29 cellular contexts compared by ENCODE assay signal in the genomic region with DNA sequence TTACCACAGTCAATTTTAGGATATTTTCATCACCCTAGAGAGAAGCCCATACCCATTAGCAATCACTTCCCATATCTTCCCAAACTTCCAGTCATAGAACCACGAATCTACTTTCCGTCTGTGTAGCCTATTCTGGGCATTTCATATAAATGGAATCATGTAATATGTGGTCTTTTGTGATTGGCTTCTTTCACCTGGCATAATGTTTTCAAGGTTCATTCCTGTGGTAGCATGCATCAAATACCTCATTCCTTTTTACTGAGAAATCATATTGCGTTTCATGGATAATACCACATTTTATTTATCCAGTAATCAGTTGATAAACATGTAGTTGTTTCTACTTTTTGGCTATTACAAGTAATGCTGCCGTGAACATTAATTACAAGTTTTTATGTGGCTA. TPM values are rescaled to one million over a fixed set of nuclear protein-coding genes. Genes with fewer than 3 reads are reported as not detected.
DNase-seq lines count a peak whose midpoint lies in the region; ATAC-seq, FAIRE-seq and TF ChIP-seq lines count a peak whose summit lies in the region.
"Had no signal": no experiment of that assay in that cellular context is flagged by ENCODE, and none has a peak within 500 bp of the region (broad histone marks: within the 10 kb centered on the region; RNA-seq: fewer than 3 reads in every experiment).

No MANE protein-coding gene starts in this region.

- peak overlapping the region; percentile 89 for H3K27ac Mint-ChIP-seq in osteocyte (ENCODE audit: unreplicated experiment)
- H3K27ac Mint-ChIP-seq in CD8-positive, alpha-beta T cell: no peak overlapping the region
- no peak overlapping the region for H3K27ac Mint-ChIP-seq in CD8-positive, alpha-beta memory T cell
- H3K27ac Mint-ChIP-seq: activated CD8-positive, alpha-beta T cell treated with anti-CD3 and anti-CD28 coated beads for 36 hours; activated naive CD4-positive, alpha-beta T cell treated with anti-CD3 and anti-CD28 coated beads, Interleukin-2, amount 50 U/mL, for 72 hours; activated T-helper 2 cell treated with anti-CD3 and anti-CD28 coated beads, Interferon-gamma antibody, Interleukin-2, Interleukin-4, amounts not matched to agents 10 μg/mL and 5 μg/mL and 100 μg/mL, durations not matched to agents 14 hours and 24 hours and 36 hours; T-helper 17 cell had no signal

- CTCF ChIA-PET in CD8-positive, alpha-beta T cell (lab: Charles Lee): interaction anchor here (0.7 kb wide), 1 partner anchor 418 kb away, joined by 3 read pairs; no protein-coding TSS in a partner anchor
- CTCF ChIA-PET in CD8-positive, alpha-beta memory T cell (lab: Charles Lee): no interaction called here

- peaks cover 62% of the 10 kb centered on the region for H3K4me1 Mint-ChIP-seq in osteocyte (ENCODE audit: unreplicated experiment)
- peaks cover 46% of the 10 kb centered on the region for H3K4me1 Mint-ChIP-seq in CD8-positive, alpha-beta T cell (ENCODE audit: low read depth)
- H3K4me1 Mint-ChIP-seq in CD8-positive, alpha-beta memory T cell: peaks cover 37 to 68% (median 52%) of the 10 kb centered on the region in 3 donors

- peaks cover 9% of the 10 kb centered on the region for H3K36me3 Mint-ChIP-seq in osteocyte (ENCODE audit: unreplicated experiment)
- H3K36me3 Mint-ChIP-seq in CD8-positive, alpha-beta T cell: peaks cover 39% of the 10 kb centered on the region
- H3K36me3 Mint-ChIP-seq in CD8-positive, alpha-beta memory T cell: peaks cover 0 to 43% (median 15%) of the 10 kb centered on the region in 3 donors

- intact Hi-C loops in CD8-positive, alpha-beta T cell (cut with DNase I, micrococcal nuclease): no loop called here

- H3K36me3 ChIP-seq in bronchial epithelial cell (ENCODE audit: control insufficient read depth, insufficient read depth, low read length): peaks cover 1% of the 10 kb centered on the region
- no peaks in the 10 kb centered on the region for H3K36me3 ChIP-seq in CD8-positive, alpha-beta T cell (ENCODE audit: insufficient read depth, low read length)
- no peaks in the 10 kb centered on the region for H3K36me3 ChIP-seq in CD8-positive, alpha-beta memory T cell (ENCODE audit: insufficient read depth, low read length)
- H3K36me3 ChIP-seq: upper lobe of right lung had no signal

- ATAC-seq in omental fat pad (ENCODE audit: low FRiP score): no peak
- ATAC-seq in CD8-positive, alpha-beta T cell: no peak
- ATAC-seq: activated CD8-positive, alpha-beta T cell treated with anti-CD3 and anti-CD28 coated beads for 36 hours; activated naive CD4-positive, alpha-beta T cell treated with anti-CD3 and anti-CD28 coated beads, Interleukin-2, amount 50 U/mL, for 72 hours; body of pancreas; naive thymus-derived CD4-positive, alpha-beta T cell; T-helper 17 cell; upper lobe of right lung had no signal

- POLR2A ChIA-PET in CD8-positive, alpha-beta T cell (lab: Charles Lee): no interaction called here
- POLR2A ChIA-PET in CD8-positive, alpha-beta memory T cell (lab: Charles Lee): no interaction called here

- FAIRE-seq in bronchial epithelial cell (lab: Jason Lieb, UNC): no peak

- H3K27ac ChIP-seq in CD8-positive, alpha-beta T cell (ENCODE audit: low read depth, low read length): no peak overlapping the region
- H3K27ac ChIP-seq in CD8-positive, alpha-beta memory T cell (ENCODE audit: low read depth, low read length): no peak overlapping the region
- H3K27ac ChIP-seq: BLaER1 treated with 17β-estradiol and CSF1 and Interleukin-3, amounts not matched to agents 10 nM and 100 nM; body of pancreas; HL-60; upper lobe of right lung had no signal

- H3K27me3 ChIP-seq in bronchial epithelial cell (ENCODE audit: control insufficient read depth, insufficient read depth, low read length): no peaks in the 10 kb centered on the region
- H3K27me3 ChIP-seq in CD8-positive, alpha-beta T cell (ENCODE audit: insufficient read depth, low read length): no peaks in the 10 kb centered on the region
- H3K27me3 ChIP-seq in CD8-positive, alpha-beta memory T cell (ENCODE audit: insufficient read depth, low read length, poor library complexity, severe bottlenecking): no peaks in the 10 kb centered on the region
- H3K27me3 ChIP-seq: BLaER1 treated with 17β-estradiol and CSF1 and Interleukin-3, amounts not matched to agents 10 nM and 100 nM; body of pancreas; upper lobe of right lung had no signal

- no peaks in the 10 kb centered on the region for H3K4me1 ChIP-seq in CD8-positive, alpha-beta T cell (ENCODE audit: insufficient read depth, low read length)
- no peaks in the 10 kb centered on the region for H3K4me1 ChIP-seq in CD8-positive, alpha-beta memory T cell (ENCODE audit: insufficient read depth, low read length)
- H3K4me1 ChIP-seq: Caco-2 had no signal

- H3K27me3 Mint-ChIP-seq in osteocyte (ENCODE audit: unreplicated experiment): no peaks in the 10 kb centered on the region
- no peaks in the 10 kb centered on the region for H3K27me3 Mint-ChIP-seq in CD8-positive, alpha-beta T cell (ENCODE audit: low read depth)
- no peaks in the 10 kb centered on the region for H3K27me3 Mint-ChIP-seq in CD8-positive, alpha-beta memory T cell
- H3K27me3 Mint-ChIP-seq: activated CD8-positive, alpha-beta T cell treated with anti-CD3 and anti-CD28 coated beads for 36 hours; naive thymus-derived CD4-positive, alpha-beta T cell; T-helper 17 cell had no signal

- TF ChIP-seq CTCF in bronchial epithelial cell (IDR thresholded peaks at IDR 0.05; ENCODE audit: insufficient read depth, low read length, severe bottlenecking) (no peak), osteocyte (IDR thresholded peaks at IDR 0.05) (no peak), omental fat pad (IDR thresholded peaks at IDR 0.05) (no peak)
- TF ChIP-seq CTCF in CD8-positive, alpha-beta T cell (IDR thresholded peaks at IDR 0.05): no peak

- no peaks in the 10 kb centered on the region for H3K9me3 ChIP-seq in CD8-positive, alpha-beta T cell (ENCODE audit: low read length)
- no peaks in the 10 kb centered on the region for H3K9me3 ChIP-seq in CD8-positive, alpha-beta memory T cell (ENCODE audit: low read length)
- H3K9me3 ChIP-seq: body of pancreas, Caco-2, upper lobe of right lung had no signal

- DNase-seq in EL (peak; percentile 16), NCI-H226 (peak; percentile 37), bronchial epithelial cell (ENCODE audit: low read depth) (peak; percentile 75), osteocyte (ENCODE audit: extremely low spot score, unreplicated experiment) (no peak), DMS79 treated with DMSO at 0.1 percent for 48 hours (lab: John Stamatoyannopoulos, UW) (no peak), omental fat pad (ENCODE audit: low spot score) (no peak)
- no peak for DNase-seq in CD8-positive, alpha-beta T cell
- DNase-seq in CD8-positive, alpha-beta memory T cell: no peak
- DNase-seq: activated CD8-positive, alpha-beta T cell treated with anti-CD3 and anti-CD28 coated beads for 36 hours; body of pancreas; Caco-2; DND-41; effector CD4-positive, alpha-beta T cell; foreskin fibroblast; hypothalamus; MV-4-11; naive thymus-derived CD4-positive, alpha-beta T cell; NCI-H1436 treated with DMSO at 0.1 percent for 48 hours; NCI-H82; nucleus accumbens; RPMI8226; stimulated activated CD4-positive, alpha-beta T cell treated with anti-CD3 and anti-CD28 coated beads, Interleukin-2, amount 100 ng/mL, for 48 hours; T-helper 17 cell; upper lobe of right lung had no signal

- H3K9me3 Mint-ChIP-seq in osteocyte (ENCODE audit: unreplicated experiment): no peaks in the 10 kb centered on the region
- no peaks in the 10 kb centered on the region for H3K9me3 Mint-ChIP-seq in CD8-positive, alpha-beta T cell
- no peaks in the 10 kb centered on the region for H3K9me3 Mint-ChIP-seq in CD8-positive, alpha-beta memory T cell
- H3K9me3 Mint-ChIP-seq: activated CD8-positive, alpha-beta T cell treated with anti-CD3 and anti-CD28 coated beads for 36 hours; activated naive CD4-positive, alpha-beta T cell treated with anti-CD3 and anti-CD28 coated beads, Interleukin-2, amount 50 U/mL, for 72 hours; activated T-helper 2 cell treated with anti-CD3 and anti-CD28 coated beads, Interferon-gamma antibody, Interleukin-2, Interleukin-4, amounts not matched to agents 10 μg/mL and 5 μg/mL and 100 μg/mL, durations not matched to agents 14 hours and 24 hours and 36 hours had no signal

- peak overlapping the region; percentile 36 for H3K4me3 Mint-ChIP-seq in osteocyte (ENCODE audit: unreplicated experiment)
- H3K4me3 Mint-ChIP-seq in CD8-positive, alpha-beta T cell: no peak overlapping the region
- no peak overlapping the region for H3K4me3 Mint-ChIP-seq in CD8-positive, alpha-beta memory T cell
- H3K4me3 Mint-ChIP-seq: activated CD8-positive, alpha-beta T cell treated with anti-CD3 and anti-CD28 coated beads for 36 hours; mesothelial cell of epicardium; T-helper 17 cell had no signal

- no peak overlapping the region for H3K4me3 ChIP-seq in bronchial epithelial cell (ENCODE audit: low read depth, low read length)
- H3K4me3 ChIP-seq in CD8-positive, alpha-beta T cell (ENCODE audit: low read depth, low read length): no peak overlapping the region
- no peak overlapping the region for H3K4me3 ChIP-seq in CD8-positive, alpha-beta memory T cell (ENCODE audit: low read length)
- H3K4me3 ChIP-seq: BLaER1 treated with 17β-estradiol and CSF1 and Interleukin-3, amounts not matched to agents 10 nM and 100 nM; body of pancreas; upper lobe of right lung had no signal

RNA-seq across cellular contexts. Expression of gene DESI2, which starts 21.5 kb away (rescaled TPM):
- total RNA-seq in bronchial epithelial cell (54.8 and 64.3 TPM in 2 replicates), osteocyte (50.5 and 53.3 TPM in 2 replicates), omental fat pad (10 to 100 TPM; 33.4 to 47.6 (median 35.4) TPM)
- total RNA-seq in CD8-positive, alpha-beta T cell: 10 to 100 TPM; 14.5 to 16.2 TPM
- 10 to 100 TPM; 32.9 to 33.7 TPM for total RNA-seq in CD8-positive, alpha-beta memory T cell
- polyA plus RNA-seq in CD8-positive, alpha-beta memory T cell: 21.4 TPM

Comparison
In these comparisons a context has a peak if more than half of its experiments do, and no peak if none do; other contexts are left out.
1. DNase-seq: peak in EL (single experiment), NCI-H226 (single experiment) and bronchial epithelial cell (single experiment); none in osteocyte (single experiment), DMS79 treated with DMSO at 0.1 percent for 48 hours (single experiment), omental fat pad (single experiment), CD8-positive, alpha-beta T cell (0 of 7) and CD8-positive, alpha-beta memory T cell (0 of 5).